8 cellular contexts compared by ENCODE assay signal in the genomic region with DNA sequence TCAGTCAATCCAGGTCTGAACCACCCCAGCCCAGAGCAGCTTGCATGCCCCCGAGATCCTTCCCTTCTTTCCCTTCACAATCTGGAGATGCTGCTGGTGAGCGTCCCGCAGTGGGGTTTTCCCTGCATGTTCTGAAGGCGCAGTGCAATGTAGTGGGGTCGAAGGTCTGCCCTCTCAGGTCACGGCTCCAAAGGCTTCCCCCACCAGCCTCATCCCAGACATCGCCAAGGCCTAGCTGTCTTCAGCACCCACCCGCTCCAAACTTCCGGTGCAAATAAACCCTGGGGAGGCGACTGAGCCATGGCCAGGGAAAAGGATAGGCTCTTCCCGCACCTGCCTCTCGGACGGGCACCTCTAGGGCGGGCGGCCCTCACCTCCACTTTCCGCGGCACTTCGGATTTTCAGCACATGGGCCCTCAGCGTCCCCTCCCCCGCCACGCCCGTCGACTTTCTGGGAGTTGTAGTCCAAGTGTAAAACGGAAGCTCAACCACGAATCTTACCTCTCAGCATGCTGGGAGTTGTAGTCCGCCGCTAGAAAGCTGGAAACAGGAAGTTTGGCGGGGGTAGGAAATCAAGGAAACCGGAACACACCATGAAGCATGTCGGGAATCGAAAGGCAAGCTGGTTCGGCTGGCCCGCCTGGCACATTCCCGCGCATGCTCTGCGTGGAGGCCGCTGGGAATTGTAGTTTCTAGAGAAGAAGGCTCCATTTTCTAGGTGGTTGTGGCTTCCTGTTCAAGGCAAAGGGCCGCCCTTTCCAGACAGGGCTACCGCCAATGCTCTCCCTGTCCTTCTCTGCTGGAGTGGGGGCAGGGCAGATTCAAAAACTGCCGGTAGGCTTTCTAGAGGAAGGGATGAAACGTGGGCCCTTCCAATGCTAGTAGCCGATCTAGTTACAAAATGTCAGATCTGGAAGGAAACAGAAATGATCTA. TPM values are rescaled to one million over a fixed set of nuclear protein-coding genes. Genes with fewer than 3 reads are reported as not detected.
DNase-seq lines count a peak whose midpoint lies in the region; ATAC-seq and TF ChIP-seq lines count a peak whose summit lies in the region.

MRPL24 (minus strand) TSS at position 410 of the 934 bp plus-strand sequence. CDS start 2,384 bp downstream, outside the sequence.

- ATAC-seq in activated T-helper 17 cell treated with anti-CD3 and anti-CD28 coated beads, Interleukin-2, amount 50 U/mL, for 72 hours (replicated peaks): peak; percentile 84
- ATAC-seq in naive B cell (ENCODE audit: low read depth in 2 of 2): peak; percentile 88
- peak; percentile 95 for ATAC-seq in stimulated activated memory B cell treated with anti-CD40 and anti-IgM and Interleukin-4, amounts not matched to agents 10 μg/mL and 1 μg/mL and 100 μg/mL, for 72 hours

- POLR2A ChIA-PET in RWPE1 (lab: Yijun Ruan, JAX; ENCODE audit: low non-redundant PET): interaction anchor here (0.6 to 0.9 kb wide), 4 partner anchors 10 to 26 kb away, joined by 3 to 8 read pairs (median 4); partner anchors contain the start of genes HDGF, ISG20L2, METTL25B and PRCC

- peak within 1 kb of the TSS; percentile 85 for H3K4me3 ChIP-seq in LNCaP clone FGC (ENCODE audit: low read depth, low read length)

- no peaks in the 10 kb centered on the region for H3K27me3 Mint-ChIP-seq in activated T-helper 17 cell treated with anti-CD3 and anti-CD28 coated beads, Interleukin-2, amount 50 U/mL, for 72 hours
- no peaks in the 10 kb centered on the region for H3K27me3 Mint-ChIP-seq in naive B cell
- H3K27me3 Mint-ChIP-seq in stimulated activated memory B cell treated with anti-CD40 and anti-IgM and Interleukin-4, amounts not matched to agents 10 μg/mL and 1 μg/mL and 100 μg/mL, for 72 hours: no peaks in the 10 kb centered on the region

- H3K4me3 Mint-ChIP-seq in activated T-helper 17 cell treated with anti-CD3 and anti-CD28 coated beads, Interleukin-2, amount 50 U/mL, for 72 hours: peak within 1 kb of the TSS; percentile 98
- peak within 1 kb of the TSS; percentile 90 to 100 (median 98) for H3K4me3 Mint-ChIP-seq in naive B cell
- peak within 1 kb of the TSS; percentile 94 for H3K4me3 Mint-ChIP-seq in stimulated activated memory B cell treated with anti-CD40 and anti-IgM and Interleukin-4, amounts not matched to agents 10 μg/mL and 1 μg/mL and 100 μg/mL, for 72 hours

- H3K36me3 Mint-ChIP-seq in activated T-helper 17 cell treated with anti-CD3 and anti-CD28 coated beads, Interleukin-2, amount 50 U/mL, for 72 hours (ENCODE audit: low read depth): peaks cover 92% of the 10 kb centered on the region
- peaks cover 0 to 30% of the 10 kb centered on the region in 2 donors for H3K36me3 Mint-ChIP-seq in naive B cell
- peaks cover 75% of the 10 kb centered on the region for H3K36me3 Mint-ChIP-seq in stimulated activated memory B cell treated with anti-CD40 and anti-IgM and Interleukin-4, amounts not matched to agents 10 μg/mL and 1 μg/mL and 100 μg/mL, for 72 hours

- no peaks in the 10 kb centered on the region for H3K9me3 Mint-ChIP-seq in activated T-helper 17 cell treated with anti-CD3 and anti-CD28 coated beads, Interleukin-2, amount 50 U/mL, for 72 hours
- no peaks in the 10 kb centered on the region for H3K9me3 Mint-ChIP-seq in naive B cell
- H3K9me3 Mint-ChIP-seq in stimulated activated memory B cell treated with anti-CD40 and anti-IgM and Interleukin-4, amounts not matched to agents 10 μg/mL and 1 μg/mL and 100 μg/mL, for 72 hours: no peaks in the 10 kb centered on the region

- peak within 1 kb of the TSS; percentile 88 for H3K27ac Mint-ChIP-seq in activated T-helper 17 cell treated with anti-CD3 and anti-CD28 coated beads, Interleukin-2, amount 50 U/mL, for 72 hours
- H3K27ac Mint-ChIP-seq in naive B cell: peak within 1 kb of the TSS; percentile 96 to 99 (median 98)
- peak within 1 kb of the TSS; percentile 94 for H3K27ac Mint-ChIP-seq in stimulated activated memory B cell treated with anti-CD40 and anti-IgM and Interleukin-4, amounts not matched to agents 10 μg/mL and 1 μg/mL and 100 μg/mL, for 72 hours

- CTCF ChIA-PET in RWPE1 (lab: Yijun Ruan, JAX): interaction anchor here (0.6 to 1.2 kb wide), 2 partner anchors 14 to 33 kb away, joined by 3 to 5 read pairs; no protein-coding TSS in a partner anchor

- peak within 1 kb of the TSS; percentile 87 for H3K27ac ChIP-seq in RWPE1

- DNase-seq in Daoy (ENCODE audit: low read depth): peak; percentile 99
- DNase-seq in GOT3 (lab: John Stamatoyannopoulos, UW): peak; percentile 92
- DNase-seq in LNCaP clone FGC (ENCODE audit: low read depth): peak; percentile 100
- peak; percentile 93 for DNase-seq in RWPE1 (ENCODE audit: low spot score)
- DNase-seq in fibroblast of gingiva (ENCODE audit: low read depth): peak; percentile 99
- DNase-seq in naive B cell: peak; percentile 97

- no peak for TF ChIP-seq CTCF in LNCaP clone FGC (IDR thresholded peaks at IDR 0.05; ENCODE audit: control insufficient read depth, extremely low read depth, insufficient read depth)
- no peak for TF ChIP-seq CTCF in RWPE1 (conservative IDR thresholded peaks at IDR 0.05; ENCODE audit: low read depth)

- H3K4me1 Mint-ChIP-seq in activated T-helper 17 cell treated with anti-CD3 and anti-CD28 coated beads, Interleukin-2, amount 50 U/mL, for 72 hours: peaks cover 29% of the 10 kb centered on the region
- peaks cover 30 to 41% (median 37%) of the 10 kb centered on the region in 3 donors for H3K4me1 Mint-ChIP-seq in naive B cell
- H3K4me1 Mint-ChIP-seq in stimulated activated memory B cell treated with anti-CD40 and anti-IgM and Interleukin-4, amounts not matched to agents 10 μg/mL and 1 μg/mL and 100 μg/mL, for 72 hours: peaks cover 51% of the 10 kb centered on the region

RNA-seq across cellular contexts. Expression of gene MRPL24, which starts in this region (rescaled TPM):
- 144 and 148 TPM in 2 replicates for total RNA-seq in Daoy (2014; rRNA removed; shearing (Covaris generic))
- 10 to 100 TPM; 58.8 to 67.0 TPM for total RNA-seq in activated T-helper 17 cell treated with anti-CD3 and anti-CD28 coated beads, Interleukin-2, amount 50 U/mL, for 72 hours
- 100 to 1,000 TPM in 1 of 6 donors, 10 to 100 TPM in 5; 70.7 to 117 (median 76.1) TPM for polyA plus RNA-seq in naive B cell (ENCODE audit: low read depth in 6 of 6)

Comparison
In these comparisons a context has a peak if more than half of its experiments do, and no peak if none do; other contexts are left out.
1. Peak in every context shown above with its lines: DNase-seq, ATAC-seq, H3K4me3 ChIP-seq and H3K27ac ChIP-seq.